Comparison of ENCODE assay signal across 22 cellular contexts in the genomic region with DNA sequence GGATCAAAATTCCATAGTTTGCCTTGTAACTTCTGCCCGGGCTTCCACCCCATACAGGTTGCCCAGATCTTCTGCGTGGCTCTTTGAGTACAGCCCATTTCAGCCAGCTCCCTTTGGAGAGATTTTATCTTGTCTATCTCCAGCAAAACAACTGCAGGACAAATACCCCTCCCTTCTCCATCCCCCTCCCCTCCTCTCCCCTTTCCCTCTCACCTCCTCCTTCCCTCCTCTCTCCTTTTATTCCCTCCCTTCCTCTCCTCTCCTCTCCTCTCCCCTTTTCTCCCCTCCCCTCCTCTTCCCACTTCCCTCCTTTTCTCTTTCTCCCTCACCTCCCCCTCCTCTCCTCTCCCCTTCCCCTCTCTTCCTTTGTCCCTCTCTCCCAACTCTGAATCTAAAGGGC.
"Had no signal": no experiment of that assay in that cellular context is flagged by ENCODE, and none has a peak within 500 bp of the region (broad histone marks: within the 10 kb centered on the region; RNA-seq: fewer than 3 reads in every experiment).

No MANE protein-coding gene starts in this region.

- DNase-seq: activated CD4-positive, CD25-positive, alpha-beta regulatory T cell treated with anti-CD3 and anti-CD28 coated beads, Interleukin-2, amount 50 U/mL, for 72 hours; activated CD8-positive, alpha-beta memory T cell treated with anti-CD3 and anti-CD28 coated beads for 24 hours; activated CD8-positive, alpha-beta memory T cell treated with anti-CD3 and anti-CD28 coated beads, Interleukin-2, amount 50 U/mL, for 48 hours; activated effector memory CD4-positive, alpha-beta T cell treated with Interleukin-2 at 50 U/mL for 16 hours; activated naive CD4-positive, alpha-beta T cell treated with anti-CD3 and anti-CD28 coated beads, Interleukin-2, amount 10 ng/mL, durations not matched to agents 7 days and 5 days; anterior cingulate cortex; body of pancreas; effector CD8-positive, alpha-beta T cell; erythroblast; foreskin fibroblast; heart right ventricle; kidney; naive thymus-derived CD4-positive, alpha-beta T cell; stimulated activated CD4-positive, alpha-beta T cell treated with anti-CD3 and anti-CD28 coated beads, Interleukin-4, amount 100 ng/mL, for 24 hours; T-helper 1 cell; WERI-Rb-1 had no signal

- ATAC-seq: body of pancreas; heart right ventricle; naive thymus-derived CD4-positive, alpha-beta T cell had no signal

- H3K36me3 Mint-ChIP-seq: activated naive CD4-positive, alpha-beta T cell treated with anti-CD3 and anti-CD28 coated beads, Interleukin-2, amount 10 ng/mL, durations not matched to agents 7 days and 5 days had no signal

- H3K27ac ChIP-seq: body of pancreas, cardiac muscle cell, prostate gland, tibial nerve, WERI-Rb-1 had no signal

- H3K36me3 ChIP-seq: cardiac muscle cell, prostate gland, WERI-Rb-1 had no signal

- H3K4me1 ChIP-seq: prostate gland had no signal

- H3K27ac Mint-ChIP-seq: activated naive CD4-positive, alpha-beta T cell treated with anti-CD3 and anti-CD28 coated beads, Interleukin-2, amount 10 ng/mL, durations not matched to agents 7 days and 5 days; dendritic cell treated with granulocyte-macrophage colony-stimulating factor and Interleukin-4, amounts not matched to agents 40 ng/mL and 50 ng/mL, for 4 days had no signal

- H3K27me3 ChIP-seq: body of pancreas, cardiac muscle cell, tibial nerve had no signal

- H3K9me3 ChIP-seq: body of pancreas, heart right ventricle, prostate gland, tibial nerve had no signal

- H3K4me3 Mint-ChIP-seq: activated naive CD4-positive, alpha-beta T cell treated with anti-CD3 and anti-CD28 coated beads, Interleukin-2, amount 10 ng/mL, durations not matched to agents 7 days and 5 days; dendritic cell treated with granulocyte-macrophage colony-stimulating factor and Interleukin-4, amounts not matched to agents 40 ng/mL and 50 ng/mL, for 4 days; stimulated activated naive CD8-positive, alpha-beta T cell treated with anti-CD3 and anti-CD28 coated beads, Interleukin-15, Interleukin-2, amounts not matched to agents 100 ng/mL and 50 ng/mL, for 24 hours had no signal

- H3K9me3 Mint-ChIP-seq: activated naive CD4-positive, alpha-beta T cell treated with anti-CD3 and anti-CD28 coated beads, Interleukin-2, amount 10 ng/mL, durations not matched to agents 7 days and 5 days; dendritic cell treated with granulocyte-macrophage colony-stimulating factor and Interleukin-4, amounts not matched to agents 40 ng/mL and 50 ng/mL, for 4 days; stimulated activated naive CD8-positive, alpha-beta T cell treated with anti-CD3 and anti-CD28 coated beads, Interleukin-15, Interleukin-2, amounts not matched to agents 100 ng/mL and 50 ng/mL, for 24 hours had no signal

- H3K4me3 ChIP-seq: body of pancreas, cardiac muscle cell, heart right ventricle, lung, prostate gland, tibial nerve had no signal
